8 cellular contexts compared by ENCODE assay signal in the genomic region with DNA sequence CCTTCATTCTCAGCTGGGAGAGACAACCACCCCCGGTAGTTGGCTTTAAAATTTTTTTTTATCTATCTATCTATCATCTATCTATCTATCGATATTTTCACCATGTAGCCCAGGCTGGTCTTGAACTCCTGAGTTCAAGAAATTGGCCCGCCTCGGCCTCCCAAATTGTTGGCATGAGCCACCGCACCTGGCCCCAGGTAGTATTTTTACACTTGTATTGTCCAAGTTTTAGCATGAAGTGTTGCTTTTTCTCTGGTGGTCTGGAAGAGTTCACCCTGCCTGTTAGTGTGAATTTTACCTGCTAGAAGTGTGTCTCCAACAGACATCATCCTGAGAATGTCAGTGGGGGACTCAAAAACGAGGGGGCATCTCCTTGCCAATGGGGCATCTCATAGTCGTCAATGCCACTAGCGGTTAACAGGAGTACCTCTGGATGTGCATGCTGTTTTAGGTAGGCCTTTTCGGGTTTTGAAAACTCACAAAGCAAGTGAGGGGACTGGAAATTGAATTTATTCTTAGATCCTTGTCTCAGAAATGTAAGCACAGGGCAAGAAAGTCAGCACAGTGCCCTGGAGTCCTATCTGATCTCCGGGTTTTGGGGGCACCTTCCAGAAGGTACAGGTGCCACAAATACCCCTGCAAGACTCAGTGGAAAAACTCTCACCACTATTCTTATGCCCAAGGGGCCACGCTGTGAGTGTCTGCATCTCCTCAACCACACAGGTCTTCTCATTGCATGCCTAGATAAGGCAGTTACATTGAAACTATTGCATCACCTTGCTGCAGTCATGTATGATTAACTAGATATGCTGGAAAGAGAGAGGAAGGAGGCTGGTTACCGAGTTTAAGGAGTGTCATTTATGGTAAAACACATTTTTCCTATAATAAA. TPM values are rescaled to one million over a fixed set of nuclear protein-coding genes. Genes with fewer than 3 reads are reported as not detected.
DNase-seq lines count a peak whose midpoint lies in the region; ATAC-seq, FAIRE-seq and TF ChIP-seq lines count a peak whose summit lies in the region.

No MANE protein-coding gene starts in this region.

- ATAC-seq in GM21526 (IDR thresholded peaks at IDR 0.05; ENCODE audit: low FRiP score, unreplicated experiment) (peak; percentile 47), left ventricle myocardium superior (no peak)

- H3K9me3 ChIP-seq in skeletal muscle satellite cell (replicated peaks; ENCODE audit: low read length) = no peaks in the 10 kb centered on the region

- peaks cover 1% of the 10 kb centered on the region for H3K27me3 Mint-ChIP-seq in IgD-negative memory B cell
- no peaks in the 10 kb centered on the region for H3K27me3 Mint-ChIP-seq in activated naive CD4-positive, alpha-beta T cell treated with anti-CD3 and anti-CD28 coated beads, Interleukin-2, amount 10 ng/mL, durations not matched to agents 7 days and 5 days

- intact Hi-C loops in left ventricle myocardium superior (cut with micrococcal nuclease) = no loop called here

- no peaks in the 10 kb centered on the region for H3K36me3 ChIP-seq in skeletal muscle satellite cell (ENCODE audit: insufficient read depth, low read length)

- peak overlapping the region; percentile 33 for H3K4me2 ChIP-seq in skeletal muscle satellite cell (ENCODE audit: low read length)

- H3K4me3 ChIP-seq in skeletal muscle satellite cell (ENCODE audit: low read length) = no peak overlapping the region

- H3K9ac ChIP-seq in skeletal muscle satellite cell (ENCODE audit: low read depth, low read length) = peak overlapping the region; percentile 18

- H3K4me1 ChIP-seq in skeletal muscle satellite cell (ENCODE audit: control insufficient read depth, insufficient read depth, low read length) = peaks cover 13% of the 10 kb centered on the region

- H3K4me1 Mint-ChIP-seq in IgD-negative memory B cell = peaks cover 15 to 30% (median 27%) of the 10 kb centered on the region in 3 donors
- peaks cover 47% of the 10 kb centered on the region for H3K4me1 Mint-ChIP-seq in activated naive CD4-positive, alpha-beta T cell treated with anti-CD3 and anti-CD28 coated beads, Interleukin-2, amount 10 ng/mL, durations not matched to agents 7 days and 5 days

- H3K36me3 Mint-ChIP-seq in IgD-negative memory B cell = peaks cover 2% of the 10 kb centered on the region
- no peaks in the 10 kb centered on the region for H3K36me3 Mint-ChIP-seq in activated naive CD4-positive, alpha-beta T cell treated with anti-CD3 and anti-CD28 coated beads, Interleukin-2, amount 10 ng/mL, durations not matched to agents 7 days and 5 days

- DNase-seq in GM10266 (ENCODE audit: extremely low spot score) (peak; percentile 51), putamen (ENCODE audit: low spot score) (no peak), left ventricle myocardium superior (no peak), H54 (ENCODE audit: insufficient read length, low spot score) (no peak)
- peak; percentile 34 for DNase-seq in activated naive CD4-positive, alpha-beta T cell treated with anti-CD3 and anti-CD28 coated beads, Interleukin-2, amount 10 ng/mL, durations not matched to agents 7 days and 5 days

- H3K27me3 ChIP-seq in skeletal muscle satellite cell (ENCODE audit: control insufficient read depth, insufficient read depth, low read length) = no peaks in the 10 kb centered on the region

- no peak overlapping the region for H3K27ac Mint-ChIP-seq in IgD-negative memory B cell
- peak overlapping the region; percentile 87 for H3K27ac Mint-ChIP-seq in activated naive CD4-positive, alpha-beta T cell treated with anti-CD3 and anti-CD28 coated beads, Interleukin-2, amount 10 ng/mL, durations not matched to agents 7 days and 5 days

- no peak for TF ChIP-seq POLR2A in H54 (IDR thresholded peaks at IDR 0.05; ENCODE audit: low read depth, low read length)

- H3K4me3 Mint-ChIP-seq in IgD-negative memory B cell = peak overlapping the region; percentile 75 to 94 (median 84)
- peak overlapping the region; percentile 57 for H3K4me3 Mint-ChIP-seq in activated naive CD4-positive, alpha-beta T cell treated with anti-CD3 and anti-CD28 coated beads, Interleukin-2, amount 10 ng/mL, durations not matched to agents 7 days and 5 days

- FAIRE-seq in H54 (lab: Jason Lieb, UNC) = no peak

- CTCF ChIA-PET in activated naive CD4-positive, alpha-beta T cell treated with anti-CD3 and anti-CD28 coated beads, Interleukin-2, amount 10 ng/mL, durations not matched to agents 7 days and 5 days (lab: Charles Lee) = no interaction called here

- no peaks in the 10 kb centered on the region for H3K9me3 Mint-ChIP-seq in IgD-negative memory B cell
- H3K9me3 Mint-ChIP-seq in activated naive CD4-positive, alpha-beta T cell treated with anti-CD3 and anti-CD28 coated beads, Interleukin-2, amount 10 ng/mL, durations not matched to agents 7 days and 5 days = no peaks in the 10 kb centered on the region

- TF ChIP-seq CTCF in GM10266 (IDR thresholded peaks at IDR 0.05; ENCODE audit: control insufficient read depth, insufficient read depth, low read depth, missing control alignments) = no peak

RNA-seq across cellular contexts. Expression of a gene that starts 37.1 kb away (rescaled TPM):
- 40.7 TPM for polyA plus RNA-seq in IgD-negative memory B cell
- total RNA-seq in skeletal muscle satellite cell (2012; rRNA removed) = 15.5 and 22.7 TPM in 2 replicates
- 9.9 TPM for total RNA-seq in left ventricle myocardium superior

Comparison
In these comparisons a context has a peak if more than half of its experiments do, and no peak if none do; other contexts are left out.
1. DNase-seq: peak in GM10266 (single experiment) and activated naive CD4-positive, alpha-beta T cell treated with anti-CD3 and anti-CD28 coated beads, Interleukin-2, amount 10 ng/mL, durations not matched to agents 7 days and 5 days (single experiment); none in putamen (single experiment), left ventricle myocardium superior (single experiment) and H54 (single experiment).